Comparison of ENCODE assay signal across 18 cellular contexts in genomic region chr11:125583496-125583895, GRCh38. TPM values are rescaled to one million over a fixed set of nuclear protein-coding genes. Genes with fewer than 3 reads are reported as not detected.
DNase-seq lines count a peak whose midpoint lies in the region; ATAC-seq and TF ChIP-seq lines count a peak whose summit lies in the region.
"Had no signal": no experiment of that assay in that cellular context is flagged by ENCODE, and none has a peak within 500 bp of the region (broad histone marks: within the 10 kb centered on the region; RNA-seq: fewer than 3 reads in every experiment).

No MANE protein-coding gene starts in this region.

- DNase-seq in MCF 10A (ENCODE audit: unreplicated experiment) = no peak
- no peak for DNase-seq in breast epithelium (ENCODE audit: low spot score in 2 of 2)
- peak in 27 of 42 donors; percentile 5 to 73 (median 25) for DNase-seq in head of caudate nucleus
- no peak for DNase-seq in lower lobe of right lung
- no peak for DNase-seq in prostate gland (ENCODE audit: low spot score)
- DNase-seq in Right ventricle myocardium inferior (ENCODE audit: missing footprints) = no peak
- DNase-seq: Calu3; CD8-positive, alpha-beta T cell; DMS53; DND-41; EL; H9 had no signal

- H3K4me1 ChIP-seq in breast epithelium (no peaks in the 10 kb centered on the region), parathyroid adenoma (peaks cover 18% of the 10 kb centered on the region), lower lobe of right lung (no peaks in the 10 kb centered on the region), prostate gland (replicated peaks) (no peaks in the 10 kb centered on the region)

- H3K4me2 ChIP-seq in parathyroid adenoma (ENCODE audit: low read length) = no peak overlapping the region
- H3K4me2 ChIP-seq: A549; BLaER1 treated with 17β-estradiol and CSF1 and Interleukin-3, amounts not matched to agents 10 nM and 100 nM had no signal

- H3K36me3 ChIP-seq in breast epithelium = no peaks in the 10 kb centered on the region
- H3K36me3 ChIP-seq in parathyroid adenoma (ENCODE audit: control insufficient read depth, insufficient read depth, low read length) = peaks cover 2% of the 10 kb centered on the region
- peaks cover 63% of the 10 kb centered on the region for H3K36me3 ChIP-seq in lower lobe of right lung
- H3K36me3 ChIP-seq in prostate gland = peaks cover 10 to 15% of the 10 kb centered on the region in 2 donors

- TF ChIP-seq POLR2A in breast epithelium (IDR thresholded peaks at IDR 0.05) = no peak
- TF ChIP-seq POLR2A in prostate gland (IDR thresholded peaks at IDR 0.05) = no peak

- no TSS peak for BruUV-seq in MCF 10A (replicated peaks; lab: Mats Ljungman, UMichigan)

- H3K27me3 Mint-ChIP-seq in MCF 10A (ENCODE audit: insufficient read depth, unreplicated experiment) = no peaks in the 10 kb centered on the region
- H3K27me3 Mint-ChIP-seq: B cell had no signal

- ATAC-seq in lower lobe of right lung = no peak
- ATAC-seq in Right ventricle myocardium inferior = no peak
- ATAC-seq: A549; CD8-positive, alpha-beta T cell; GM12878 had no signal

- POLR2A ChIA-PET in MCF 10A (lab: Yijun Ruan, JAX) = interaction anchor here (0.9 to 4.9 kb wide), 3 partner anchors 9 to 14 kb away, joined by 4 to 24 read pairs (median 19); partner anchors contain the start of genes EI24 and STT3A

- no peak overlapping the region for H3K9ac ChIP-seq in parathyroid adenoma
- H3K9ac ChIP-seq: BLaER1 treated with 17β-estradiol and CSF1 and Interleukin-3, amounts not matched to agents 10 nM and 100 nM had no signal

- H3K9me3 ChIP-seq in breast epithelium (no peaks in the 10 kb centered on the region), parathyroid adenoma (ENCODE audit: control insufficient read depth, low read length) (no peaks in the 10 kb centered on the region), lower lobe of right lung (no peaks in the 10 kb centered on the region), prostate gland (no peaks in the 10 kb centered on the region)
- H3K9me3 ChIP-seq: A549; BLaER1 treated with 17β-estradiol and CSF1 and Interleukin-3, amounts not matched to agents 10 nM and 100 nM had no signal

- CTCF ChIA-PET in MCF 10A (lab: Yijun Ruan, JAX) = interaction anchor here (0.6 to 1.3 kb wide), 3 partner anchors 9 to 14 kb away, joined by 3 read pairs; partner anchors contain the start of gene EI24

- WGBS in prostate gland = 94% methylated on average over 11 of the region's 11 CpGs

- H3K4me3 Mint-ChIP-seq in MCF 10A (ENCODE audit: unreplicated experiment) = no peak overlapping the region
- H3K4me3 Mint-ChIP-seq: B cell; CD8-positive, alpha-beta T cell; H9 had no signal

- peak overlapping the region; percentile 66 for H3K27ac Mint-ChIP-seq in MCF 10A (ENCODE audit: low read depth, unreplicated experiment)
- H3K27ac Mint-ChIP-seq: B cell; CD8-positive, alpha-beta T cell had no signal

- H3K4me1 Mint-ChIP-seq in MCF 10A (ENCODE audit: insufficient read depth, unreplicated experiment) = peaks cover 4% of the 10 kb centered on the region
- H3K4me1 Mint-ChIP-seq: B cell had no signal

- peaks cover 70% of the 10 kb centered on the region for H3K36me3 Mint-ChIP-seq in MCF 10A (ENCODE audit: insufficient read depth, unreplicated experiment)

- no peak overlapping the region for H2AFZ ChIP-seq in parathyroid adenoma

- no peaks in the 10 kb centered on the region for H3K9me3 Mint-ChIP-seq in MCF 10A (ENCODE audit: unreplicated experiment)
- H3K9me3 Mint-ChIP-seq: CD8-positive, alpha-beta T cell; H9 had no signal

- H3K27ac ChIP-seq in breast epithelium (no peak overlapping the region), parathyroid adenoma (peak overlapping the region; percentile 67), lower lobe of right lung (no peak overlapping the region), prostate gland (no peak overlapping the region)
- H3K27ac ChIP-seq: 22Rv1; A549; BLaER1 treated with 17β-estradiol and CSF1 and Interleukin-3, amounts not matched to agents 10 nM and 100 nM had no signal

- intact Hi-C loops in MCF 10A (cut with micrococcal nuclease) (no loop called here), breast epithelium (cut with DNase I; ENCODE audit: low total_unique reads) (no loop called here), head of caudate nucleus (cut with DNase I) (no loop called here), lower lobe of right lung (cut with DNase I) (no loop called here), prostate gland (cut with DNase I) (no loop called here), Right ventricle myocardium inferior (cut with DNase I) (no loop called here)

- H3K4me3 ChIP-seq in breast epithelium = no peak overlapping the region
- H3K4me3 ChIP-seq in parathyroid adenoma (ENCODE audit: low read depth, low read length) = no peak overlapping the region
- no peak overlapping the region for H3K4me3 ChIP-seq in lower lobe of right lung
- H3K4me3 ChIP-seq in prostate gland = no peak overlapping the region
- H3K4me3 ChIP-seq: A549; BLaER1 treated with 17β-estradiol and CSF1 and Interleukin-3, amounts not matched to agents 10 nM and 100 nM; GM12878 had no signal

- TF ChIP-seq CTCF in MCF 10A (IDR thresholded peaks at IDR 0.05; ENCODE audit: unreplicated experiment) (no peak), breast epithelium (IDR thresholded peaks at IDR 0.05) (no peak), parathyroid adenoma (IDR thresholded peaks at IDR 0.05) (no peak), lower lobe of right lung (IDR thresholded peaks at IDR 0.05) (no peak), prostate gland (IDR thresholded peaks at IDR 0.05) (no peak)

- H3K27me3 ChIP-seq in breast epithelium (no peaks in the 10 kb centered on the region), parathyroid adenoma (ENCODE audit: control insufficient read depth, insufficient read depth, low read length) (no peaks in the 10 kb centered on the region), lower lobe of right lung (ENCODE audit: low read depth) (no peaks in the 10 kb centered on the region), prostate gland (replicated peaks; ENCODE audit: insufficient read depth) (no peaks in the 10 kb centered on the region)
- H3K27me3 ChIP-seq: BLaER1 treated with 17β-estradiol and CSF1 and Interleukin-3, amounts not matched to agents 10 nM and 100 nM had no signal

- no peaks in the 10 kb centered on the region for H3K79me2 ChIP-seq in parathyroid adenoma

RNA-seq across cellular contexts. Expression of gene STT3A, which starts 9.2 kb away (rescaled TPM):
- total RNA-seq in MCF 10A (2022) = 293 and 414 TPM in 2 replicates
- 100 to 1,000 TPM in 1 of 3 donors, 10 to 100 TPM in 2; 70.2 to 105 (median 96.0) TPM for total RNA-seq in breast epithelium
- total RNA-seq in lower lobe of right lung = 101 TPM
- total RNA-seq in prostate gland = 100 to 1,000 TPM in 1 of 2 donors, 10 to 100 TPM in 1; 90.1 to 124 TPM
- total RNA-seq in Right ventricle myocardium inferior = 61.2 TPM

RNA-seq across cellular contexts. Expression of gene EI24, which starts 14.2 kb away (rescaled TPM):
- total RNA-seq in MCF 10A (2022) (93.1 and 96.9 TPM in 2 replicates), breast epithelium (100 to 1,000 TPM in 1 of 3 donors, 10 to 100 TPM in 2; 88.5 to 111 (median 94.1) TPM), lower lobe of right lung (56.8 TPM), prostate gland (100 to 1,000 TPM in 1 of 2 donors, 10 to 100 TPM in 1; 41.4 to 118 TPM), Right ventricle myocardium inferior (58.1 TPM)

RNA-seq across cellular contexts. Expression of gene CHEK1, which starts 41.5 kb away (rescaled TPM):
- total RNA-seq in MCF 10A (2022) (23.7 and 33.3 TPM in 2 replicates), breast epithelium (1 to 10 TPM; 3.1 to 6.6 (median 3.2) TPM), lower lobe of right lung (3.5 TPM), prostate gland (10 to 100 TPM in 1 of 2 donors, 1 to 10 TPM in 1; 3.2 to 20.3 TPM), Right ventricle myocardium inferior (2.0 TPM)

Comparison
In these comparisons a context has a peak if more than half of its experiments do, and no peak if none do; other contexts are left out.
1. DNase-seq: peak in head of caudate nucleus (27 of 42); none in MCF 10A (single experiment), breast epithelium (0 of 2), lower lobe of right lung (single experiment), prostate gland (single experiment) and Right ventricle myocardium inferior (single experiment).